In genomic region chr6:32867022-32867477, GRCh38 we compare ENCODE assay signal across 1 cellular context.
TF ChIP-seq lines count a peak whose summit lies in the region.

No MANE protein-coding gene starts in this region.

TF ChIP-seq in GM12878, 131 proteins besides CTCF, POLR2A, EP300 and RAD21:
- 0 out of 2 replicates have a peak, but pooled peaks have one; percentile 18 for TF ChIP-seq EED (IDR thresholded peaks at IDR 0.05; ENCODE audit: low read depth)
- no peak for TF ChIP-seq MEF2A (IDR thresholded peaks at IDR 0.05; ENCODE audit: insufficient read depth, low read depth, low read length)
- 0 out of 2 replicates have a peak, but pooled peaks have one; percentile 35 for TF ChIP-seq MXI1 (IDR thresholded peaks at IDR 0.05; ENCODE audit: low read depth, low read length)
- TF ChIP-seq PKNOX1 (IDR thresholded peaks at IDR 0.05), result no peak
- no peak for TF ChIP-seq PAX8 (IDR thresholded peaks at IDR 0.05)
- TF ChIP-seq NBN (IDR thresholded peaks at IDR 0.05), result 0 out of 2 replicates have a peak, but pooled peaks have one; percentile 29
- peak; percentile 50; the same call in 1 of the 2 replicates for TF ChIP-seq ZNF384 (IDR thresholded peaks at IDR 0.05; ENCODE audit: borderline replicate concordance, low read depth, low read length)
- peak; percentile 27; the same call in 1 of the 2 replicates for TF ChIP-seq RUNX3 (IDR thresholded peaks at IDR 0.05; ENCODE audit: low read length)
- no peak for TF ChIP-seq RELA (IDR thresholded peaks at IDR 0.05; ENCODE audit: borderline replicate concordance, partially characterized antibody)
- TF ChIP-seq KAT2A (conservative IDR thresholded peaks at IDR 0.05; ENCODE audit: control insufficient read depth, low read depth, low read length), result no peak
- TF ChIP-seq SPI1 (IDR thresholded peaks at IDR 0.05; ENCODE audit: borderline replicate concordance, insufficient read depth, low read depth, low read length), result peak; percentile 66; the same call in 1 of the 2 replicates
- TF ChIP-seq PML (IDR thresholded peaks at IDR 0.05; ENCODE audit: low read length), result no peak
- no peak for TF ChIP-seq POU2F2 (IDR thresholded peaks at IDR 0.05; ENCODE audit: borderline replicate concordance, low read depth, low read length)
- TF ChIP-seq NRF1 (conservative IDR thresholded peaks at IDR 0.05; ENCODE audit: low read depth, low read length), result no peak
- TF ChIP-seq RELB (IDR thresholded peaks at IDR 0.05; ENCODE audit: low read depth), result 0 out of 2 replicates have a peak, but pooled peaks have one; percentile 15
- no peak for TF ChIP-seq ESRRA (IDR thresholded peaks at IDR 0.05; ENCODE audit: low read length)
- peak; percentile 69; the same call in 1 of the 2 replicates for TF ChIP-seq MTA3 (IDR thresholded peaks at IDR 0.05; ENCODE audit: borderline replicate concordance, low read length)
- no peak for TF ChIP-seq ATF3 (IDR thresholded peaks at IDR 0.05; ENCODE audit: borderline replicate concordance, extremely low read depth, low read depth, low read length)
